ENCODE assay signal across 8 cellular contexts in genomic region chr11:62881579-62882427, GRCh38. TPM values are rescaled to one million over a fixed set of nuclear protein-coding genes. Genes with fewer than 3 reads are reported as not detected.
DNase-seq lines count a peak whose midpoint lies in the region; ATAC-seq and TF ChIP-seq lines count a peak whose summit lies in the region.

No MANE protein-coding gene starts in this region.

- TF ChIP-seq CTCF in tibial nerve (IDR thresholded peaks at IDR 0.05) = no peak

- peaks cover 11% of the 10 kb centered on the region; the same call in 1 of the 2 replicates for H4K20me1 ChIP-seq in Karpas-422 (ENCODE audit: insufficient read depth, low read depth, low read length)

- H3K4me3 ChIP-seq in Karpas-422 (ENCODE audit: low read length) = peak overlapping the region; percentile 73
- H3K4me3 ChIP-seq in SK-N-MC = peak overlapping the region; percentile 89
- H3K4me3 ChIP-seq in trophoblast cell (ENCODE audit: low read depth, low read length) = peak overlapping the region; percentile 99
- peak overlapping the region; percentile 73 to 100 (median 93) for H3K4me3 ChIP-seq in tibial nerve

- H3K9me3 Mint-ChIP-seq in activated naive CD4-positive, alpha-beta T cell treated with anti-CD3 and anti-CD28 coated beads, Interleukin-2, amount 50 U/mL, for 72 hours = no peaks in the 10 kb centered on the region

- peaks cover 43% of the 10 kb centered on the region for H3K36me3 ChIP-seq in Karpas-422 (ENCODE audit: insufficient read depth, low read length)
- peaks cover 82% of the 10 kb centered on the region for H3K36me3 ChIP-seq in SK-N-MC (ENCODE audit: insufficient read depth, low read length)
- peaks cover 41 to 43% of the 10 kb centered on the region in 2 experiments for H3K36me3 ChIP-seq in trophoblast cell (ENCODE audit: control insufficient read depth in 1 of 2, insufficient read depth in 2 of 2, low read length in 2 of 2)
- H3K36me3 ChIP-seq in tibial nerve = peaks cover 6 to 45% (median 21%) of the 10 kb centered on the region in 3 donors

- H3K23ac ChIP-seq in trophoblast cell (ENCODE audit: low read length) = no peak overlapping the region

- H4K12ac ChIP-seq in trophoblast cell (ENCODE audit: low read depth, low read length) = peak overlapping the region; percentile 65

- no CpG with 5 or more reads among the region's 21 CpGs for WGBS in trophoblast cell (ENCODE audit: extremely low coverage, insufficient coverage, insufficient read length)
- WGBS in tibial nerve, 2 donors = 3 to 4% methylated on average over 19 to 20 of the region's 21 CpGs

- H3K9ac ChIP-seq in Karpas-422 (ENCODE audit: low read length) = peak overlapping the region; percentile 89
- peak overlapping the region; percentile 100 for H3K9ac ChIP-seq in SK-N-MC (ENCODE audit: insufficient read length)
- H3K9ac ChIP-seq in trophoblast cell (ENCODE audit: low read length) = peak overlapping the region; percentile 81

- H2BK5ac ChIP-seq in trophoblast cell (ENCODE audit: low read depth, low read length, poor library complexity) = peak overlapping the region; percentile 95

- H3K27me3 ChIP-seq in Karpas-422 (ENCODE audit: low read length) = no peaks in the 10 kb centered on the region
- no peaks in the 10 kb centered on the region for H3K27me3 ChIP-seq in trophoblast cell (ENCODE audit: insufficient read depth, low read length)
- no peaks in the 10 kb centered on the region for H3K27me3 ChIP-seq in tibial nerve

- peak overlapping the region; percentile 92 to 100 for H3K27ac Mint-ChIP-seq in activated naive CD4-positive, alpha-beta T cell treated with anti-CD3 and anti-CD28 coated beads, Interleukin-2, amount 50 U/mL, for 72 hours

- H2AK5ac ChIP-seq in trophoblast cell (ENCODE audit: low read length) = peak overlapping the region; percentile 69

- H3K79me1 ChIP-seq in trophoblast cell (ENCODE audit: low read length) = peaks cover 21% of the 10 kb centered on the region

- H2BK120ac ChIP-seq in trophoblast cell (ENCODE audit: insufficient read depth, low read length, poor library complexity) = peak overlapping the region; percentile 99

- peak overlapping the region; percentile 90 for H3K14ac ChIP-seq in trophoblast cell (ENCODE audit: low read length)

- peak overlapping the region; percentile 96 for H4K91ac ChIP-seq in trophoblast cell (ENCODE audit: low read depth, low read length)

- peaks cover 31% of the 10 kb centered on the region for H3K4me1 ChIP-seq in Karpas-422 (ENCODE audit: low read length)
- H3K4me1 ChIP-seq in trophoblast cell (ENCODE audit: control insufficient read depth in 1 of 2, insufficient read depth in 2 of 2, low read length in 2 of 2) = peaks cover 13 to 25% of the 10 kb centered on the region in 2 experiments
- peaks cover 0 to 67% (median 37%) of the 10 kb centered on the region in 4 donors for H3K4me1 ChIP-seq in tibial nerve

- peak overlapping the region; percentile 21 for H2BK12ac ChIP-seq in trophoblast cell (ENCODE audit: low read length)

- H3K4me2 ChIP-seq in Karpas-422 (ENCODE audit: low read depth, low read length, poor library complexity, severe bottlenecking) (peak overlapping the region; percentile 96), trophoblast cell (ENCODE audit: low read length) (peak overlapping the region; percentile 69)

- peak overlapping the region; percentile 91 for H3K18ac ChIP-seq in trophoblast cell (ENCODE audit: low read length)

- H3K4ac ChIP-seq in trophoblast cell (ENCODE audit: low read depth, low read length) = peak overlapping the region; percentile 99

- H3K27ac ChIP-seq in Karpas-422 (ENCODE audit: low read length) (peak overlapping the region; percentile 89), SK-N-MC (peak overlapping the region; percentile 98), trophoblast cell (ENCODE audit: low read depth, low read length) (peak overlapping the region; percentile 94), tibial nerve (peak overlapping the region; percentile 94 to 100 (median 99))

- ATAC-seq in GM21825 (IDR thresholded peaks at IDR 0.05; ENCODE audit: unreplicated experiment) = peak; percentile 43
- peak; percentile 73 to 81 for ATAC-seq in activated naive CD4-positive, alpha-beta T cell treated with anti-CD3 and anti-CD28 coated beads, Interleukin-2, amount 50 U/mL, for 72 hours
- ATAC-seq in Right ventricle myocardium inferior = peak; percentile 68

- H4K8ac ChIP-seq in trophoblast cell (ENCODE audit: low read depth, low read length) = peak overlapping the region; percentile 92

- no peaks in the 10 kb centered on the region for H3K9me2 ChIP-seq in Karpas-422 (replicated peaks; ENCODE audit: insufficient read depth, low read length)

- peaks cover 29% of the 10 kb centered on the region for H3K79me2 ChIP-seq in Karpas-422 (ENCODE audit: low read length)
- H3K79me2 ChIP-seq in trophoblast cell (ENCODE audit: control insufficient read depth, insufficient read depth, low read length, poor library complexity) = peaks cover 21% of the 10 kb centered on the region

- no peak for TF ChIP-seq POLR2A in tibial nerve (IDR thresholded peaks at IDR 0.05)

- H3K36me3 Mint-ChIP-seq in activated naive CD4-positive, alpha-beta T cell treated with anti-CD3 and anti-CD28 coated beads, Interleukin-2, amount 50 U/mL, for 72 hours = peaks cover 65 to 75% of the 10 kb centered on the region in 2 donors

- intact Hi-C loops in Right ventricle myocardium inferior (cut with DNase I) = no loop called here

- H3K9me3 ChIP-seq in Karpas-422 (ENCODE audit: low read length) (no peaks in the 10 kb centered on the region), SK-N-MC (ENCODE audit: low read depth, low read length) (no peaks in the 10 kb centered on the region), trophoblast cell (ENCODE audit: insufficient read depth, low read depth, low read length) (peaks cover 3% of the 10 kb centered on the region), tibial nerve (no peaks in the 10 kb centered on the region)

- H2AFZ ChIP-seq in Karpas-422 (ENCODE audit: low read length) (no peak overlapping the region), trophoblast cell (ENCODE audit: insufficient read depth, low read length, poor library complexity) (no peak overlapping the region)

- DNase-seq in ELR (ENCODE audit: low read depth) (peak; percentile 99), Karpas-422 (peak; percentile 84), SK-N-MC (ENCODE audit: low read depth, low spot score) (peak; percentile 87), Right ventricle myocardium inferior (ENCODE audit: missing footprints) (peak; percentile 95), trophoblast cell (peak; percentile 95 to 98), tibial nerve (ENCODE audit: low spot score in 2 of 2) (peak; percentile 89 to 97)
- DNase-seq in activated naive CD4-positive, alpha-beta T cell treated with anti-CD3 and anti-CD28 coated beads, Interleukin-2, amount 50 U/mL, for 72 hours (ENCODE audit: low spot score in 2 of 2) = peak; percentile 87 to 93

- peak; percentile 95 to 96 for TF ChIP-seq EP300 in tibial nerve (IDR thresholded peaks at IDR 0.05)

RNA-seq across cellular contexts. Expression of gene SLC3A2, which starts 1.1 kb away (rescaled TPM):
- 167 and 208 TPM in 2 replicates for total RNA-seq in Karpas-422 (2014; rRNA removed; shearing (Covaris generic); ENCODE audit: low replicate concordance)
- total RNA-seq in activated naive CD4-positive, alpha-beta T cell treated with anti-CD3 and anti-CD28 coated beads, Interleukin-2, amount 50 U/mL, for 72 hours = 100 to 1,000 TPM; 295 to 308 TPM
- 39.7 TPM for total RNA-seq in Right ventricle myocardium inferior
- 473 and 540 TPM in 2 replicates for polyA plus RNA-seq in trophoblast cell (2013)
- 100 to 1,000 TPM; 108 to 148 (median 133) TPM for total RNA-seq in tibial nerve

RNA-seq across cellular contexts. Expression of gene CHRM1, which starts 39.4 kb away (rescaled TPM):
- not detected in 2 replicates for total RNA-seq in Karpas-422 (2014; rRNA removed; shearing (Covaris generic); ENCODE audit: low replicate concordance)
- total RNA-seq in activated naive CD4-positive, alpha-beta T cell treated with anti-CD3 and anti-CD28 coated beads, Interleukin-2, amount 50 U/mL, for 72 hours = not detected
- total RNA-seq in Right ventricle myocardium inferior (not detected), tibial nerve (not detected)
- not detected in 2 replicates for polyA plus RNA-seq in trophoblast cell (2013)

RNA-seq across cellular contexts. Expression of gene WDR74, which starts 42.4 kb away (rescaled TPM):
- 44.0 and 123 TPM in 2 replicates for total RNA-seq in Karpas-422 (2014; rRNA removed; shearing (Covaris generic); ENCODE audit: low replicate concordance)
- total RNA-seq in activated naive CD4-positive, alpha-beta T cell treated with anti-CD3 and anti-CD28 coated beads, Interleukin-2, amount 50 U/mL, for 72 hours = 100 to 1,000 TPM in 1 of 2 donors, 10 to 100 TPM in 1; 87.2 to 105 TPM
- total RNA-seq in Right ventricle myocardium inferior (25.4 TPM), tibial nerve (10 to 100 TPM; 31.7 to 75.0 (median 48.0) TPM)
- 36.6 and 38.4 TPM in 2 replicates for polyA plus RNA-seq in trophoblast cell (2013)

RNA-seq across cellular contexts. Expression of gene TEX54, which starts 49.2 kb away (rescaled TPM):
- 2.7 TPM in 1 of 2 replicates, not detected in the other for total RNA-seq in Karpas-422 (2014; rRNA removed; shearing (Covaris generic); ENCODE audit: low replicate concordance)
- total RNA-seq in activated naive CD4-positive, alpha-beta T cell treated with anti-CD3 and anti-CD28 coated beads, Interleukin-2, amount 50 U/mL, for 72 hours = under 1 TPM in 1 of 2 donors, not detected in 1; 0.70 TPM
- total RNA-seq in Right ventricle myocardium inferior = not detected
- not detected in 2 replicates for polyA plus RNA-seq in trophoblast cell (2013)
- not detected for total RNA-seq in tibial nerve

RNA-seq across cellular contexts. Expression of gene STX5, which starts 50.0 kb away (rescaled TPM):
- 30.0 and 39.9 TPM in 2 replicates for total RNA-seq in Karpas-422 (2014; rRNA removed; shearing (Covaris generic); ENCODE audit: low replicate concordance)
- 10 to 100 TPM; 23.0 to 61.3 TPM for total RNA-seq in activated naive CD4-positive, alpha-beta T cell treated with anti-CD3 and anti-CD28 coated beads, Interleukin-2, amount 50 U/mL, for 72 hours
- 18.5 TPM for total RNA-seq in Right ventricle myocardium inferior
- 70.9 and 72.0 TPM in 2 replicates for polyA plus RNA-seq in trophoblast cell (2013)
- total RNA-seq in tibial nerve = 10 to 100 TPM; 25.9 to 39.1 (median 29.2) TPM

Comparison
In these comparisons a context has a peak if more than half of its experiments do, and no peak if none do; other contexts are left out.
1. Peak in every context shown above with its lines: DNase-seq, ATAC-seq, H3K4me3 ChIP-seq and H3K27ac ChIP-seq.